Comparison of ENCODE assay signal across 1 cellular context in the genomic region with DNA sequence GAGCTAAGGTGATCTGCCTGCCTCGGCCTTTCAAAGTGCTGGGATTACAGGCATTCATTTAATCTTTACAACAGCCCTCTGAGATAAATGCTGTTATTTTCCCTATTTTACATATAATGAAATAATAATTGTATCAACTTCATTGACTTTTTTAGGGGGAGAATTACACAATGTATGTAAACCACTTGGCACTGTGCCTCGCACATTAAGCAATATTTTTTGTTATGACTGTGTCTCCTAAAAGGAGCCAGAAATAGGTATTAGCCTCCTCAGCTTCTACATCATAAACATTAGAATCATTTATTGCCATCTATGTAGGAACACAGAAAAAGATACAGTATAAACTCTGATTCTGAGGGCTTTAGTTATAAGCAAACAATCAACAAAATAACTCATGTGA.
TF ChIP-seq lines count a peak whose summit lies in the region.

No MANE protein-coding gene starts in this region.

TF ChIP-seq in GM23338, 12 proteins besides CTCF, POLR2A, EP300 and RAD21 (continued from another document):
- TF ChIP-seq, protein P1, sequence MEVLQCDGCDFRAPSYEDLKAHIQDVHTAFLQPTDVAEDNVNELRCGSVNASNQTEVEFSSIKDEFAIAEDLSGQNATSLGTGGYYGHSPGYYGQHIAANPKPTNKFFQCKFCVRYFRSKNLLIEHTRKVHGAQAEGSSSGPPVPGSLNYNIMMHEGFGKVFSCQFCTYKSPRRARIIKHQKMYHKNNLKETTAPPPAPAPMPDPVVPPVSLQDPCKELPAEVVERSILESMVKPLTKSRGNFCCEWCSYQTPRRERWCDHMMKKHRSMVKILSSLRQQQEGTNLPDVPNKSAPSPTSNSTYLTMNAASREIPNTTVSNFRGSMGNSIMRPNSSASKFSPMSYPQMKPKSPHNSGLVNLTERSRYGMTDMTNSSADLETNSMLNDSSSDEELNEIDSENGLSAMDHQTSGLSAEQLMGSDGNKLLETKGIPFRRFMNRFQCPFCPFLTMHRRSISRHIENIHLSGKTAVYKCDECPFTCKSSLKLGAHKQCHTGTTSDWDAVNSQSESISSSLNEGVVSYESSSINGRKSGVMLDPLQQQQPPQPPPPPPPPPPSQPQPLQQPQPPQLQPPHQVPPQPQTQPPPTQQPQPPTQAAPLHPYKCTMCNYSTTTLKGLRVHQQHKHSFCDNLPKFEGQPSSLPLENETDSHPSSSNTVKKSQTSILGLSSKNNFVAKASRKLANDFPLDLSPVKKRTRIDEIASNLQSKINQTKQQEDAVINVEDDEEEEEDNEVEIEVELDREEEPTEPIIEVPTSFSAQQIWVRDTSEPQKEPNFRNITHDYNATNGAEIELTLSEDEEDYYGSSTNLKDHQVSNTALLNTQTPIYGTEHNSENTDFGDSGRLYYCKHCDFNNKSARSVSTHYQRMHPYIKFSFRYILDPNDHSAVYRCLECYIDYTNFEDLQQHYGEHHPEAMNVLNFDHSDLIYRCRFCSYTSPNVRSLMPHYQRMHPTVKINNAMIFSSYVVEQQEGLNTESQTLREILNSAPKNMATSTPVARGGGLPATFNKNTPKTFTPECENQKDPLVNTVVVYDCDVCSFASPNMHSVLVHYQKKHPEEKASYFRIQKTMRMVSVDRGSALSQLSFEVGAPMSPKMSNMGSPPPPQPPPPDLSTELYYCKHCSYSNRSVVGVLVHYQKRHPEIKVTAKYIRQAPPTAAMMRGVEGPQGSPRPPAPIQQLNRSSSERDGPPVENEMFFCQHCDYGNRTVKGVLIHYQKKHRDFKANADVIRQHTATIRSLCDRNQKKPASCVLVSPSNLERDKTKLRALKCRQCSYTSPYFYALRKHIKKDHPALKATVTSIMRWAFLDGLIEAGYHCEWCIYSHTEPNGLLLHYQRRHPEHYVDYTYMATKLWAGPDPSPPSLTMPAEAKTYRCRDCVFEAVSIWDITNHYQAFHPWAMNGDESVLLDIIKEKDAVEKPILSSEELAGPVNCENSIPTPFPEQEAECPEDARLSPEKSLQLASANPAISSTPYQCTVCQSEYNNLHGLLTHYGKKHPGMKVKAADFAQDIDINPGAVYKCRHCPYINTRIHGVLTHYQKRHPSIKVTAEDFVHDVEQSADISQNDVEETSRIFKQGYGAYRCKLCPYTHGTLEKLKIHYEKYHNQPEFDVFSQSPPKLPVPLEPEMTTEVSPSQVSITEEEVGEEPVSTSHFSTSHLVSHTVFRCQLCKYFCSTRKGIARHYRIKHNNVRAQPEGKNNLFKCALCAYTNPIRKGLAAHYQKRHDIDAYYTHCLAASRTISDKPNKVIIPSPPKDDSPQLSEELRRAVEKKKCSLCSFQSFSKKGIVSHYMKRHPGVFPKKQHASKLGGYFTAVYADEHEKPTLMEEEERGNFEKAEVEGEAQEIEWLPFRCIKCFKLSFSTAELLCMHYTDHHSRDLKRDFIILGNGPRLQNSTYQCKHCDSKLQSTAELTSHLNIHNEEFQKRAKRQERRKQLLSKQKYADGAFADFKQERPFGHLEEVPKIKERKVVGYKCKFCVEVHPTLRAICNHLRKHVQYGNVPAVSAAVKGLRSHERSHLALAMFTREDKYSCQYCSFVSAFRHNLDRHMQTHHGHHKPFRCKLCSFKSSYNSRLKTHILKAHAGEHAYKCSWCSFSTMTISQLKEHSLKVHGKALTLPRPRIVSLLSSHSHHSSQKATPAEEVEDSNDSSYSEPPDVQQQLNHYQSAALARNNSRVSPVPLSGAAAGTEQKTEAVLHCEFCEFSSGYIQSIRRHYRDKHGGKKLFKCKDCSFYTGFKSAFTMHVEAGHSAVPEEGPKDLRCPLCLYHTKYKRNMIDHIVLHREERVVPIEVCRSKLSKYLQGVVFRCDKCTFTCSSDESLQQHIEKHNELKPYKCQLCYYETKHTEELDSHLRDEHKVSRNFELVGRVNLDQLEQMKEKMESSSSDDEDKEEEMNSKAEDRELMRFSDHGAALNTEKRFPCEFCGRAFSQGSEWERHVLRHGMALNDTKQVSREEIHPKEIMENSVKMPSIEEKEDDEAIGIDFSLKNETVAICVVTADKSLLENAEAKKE (CRISPR knock-in tag; IDR thresholded peaks at IDR 0.05), result no peak
- TF ChIP-seq, protein P2, sequence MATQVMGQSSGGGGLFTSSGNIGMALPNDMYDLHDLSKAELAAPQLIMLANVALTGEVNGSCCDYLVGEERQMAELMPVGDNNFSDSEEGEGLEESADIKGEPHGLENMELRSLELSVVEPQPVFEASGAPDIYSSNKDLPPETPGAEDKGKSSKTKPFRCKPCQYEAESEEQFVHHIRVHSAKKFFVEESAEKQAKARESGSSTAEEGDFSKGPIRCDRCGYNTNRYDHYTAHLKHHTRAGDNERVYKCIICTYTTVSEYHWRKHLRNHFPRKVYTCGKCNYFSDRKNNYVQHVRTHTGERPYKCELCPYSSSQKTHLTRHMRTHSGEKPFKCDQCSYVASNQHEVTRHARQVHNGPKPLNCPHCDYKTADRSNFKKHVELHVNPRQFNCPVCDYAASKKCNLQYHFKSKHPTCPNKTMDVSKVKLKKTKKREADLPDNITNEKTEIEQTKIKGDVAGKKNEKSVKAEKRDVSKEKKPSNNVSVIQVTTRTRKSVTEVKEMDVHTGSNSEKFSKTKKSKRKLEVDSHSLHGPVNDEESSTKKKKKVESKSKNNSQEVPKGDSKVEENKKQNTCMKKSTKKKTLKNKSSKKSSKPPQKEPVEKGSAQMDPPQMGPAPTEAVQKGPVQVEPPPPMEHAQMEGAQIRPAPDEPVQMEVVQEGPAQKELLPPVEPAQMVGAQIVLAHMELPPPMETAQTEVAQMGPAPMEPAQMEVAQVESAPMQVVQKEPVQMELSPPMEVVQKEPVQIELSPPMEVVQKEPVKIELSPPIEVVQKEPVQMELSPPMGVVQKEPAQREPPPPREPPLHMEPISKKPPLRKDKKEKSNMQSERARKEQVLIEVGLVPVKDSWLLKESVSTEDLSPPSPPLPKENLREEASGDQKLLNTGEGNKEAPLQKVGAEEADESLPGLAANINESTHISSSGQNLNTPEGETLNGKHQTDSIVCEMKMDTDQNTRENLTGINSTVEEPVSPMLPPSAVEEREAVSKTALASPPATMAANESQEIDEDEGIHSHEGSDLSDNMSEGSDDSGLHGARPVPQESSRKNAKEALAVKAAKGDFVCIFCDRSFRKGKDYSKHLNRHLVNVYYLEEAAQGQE (IDR thresholded peaks at IDR 0.05; ENCODE audit: unreplicated experiment), result no peak
- TF ChIP-seq EZH2 (IDR thresholded peaks at IDR 0.05; ENCODE audit: low read depth, unreplicated experiment) (no peak), ZNF114 (CRISPR knock-in tag; IDR thresholded peaks at IDR 0.05) (no peak), EZH2phosphoT487 (IDR thresholded peaks at IDR 0.05; ENCODE audit: unreplicated experiment) (no peak), POLR2AphosphoS5 (IDR thresholded peaks at IDR 0.05; ENCODE audit: low read depth) (no peak)
